Comparison of ENCODE assay signal across 3 cellular contexts in the genomic region with DNA sequence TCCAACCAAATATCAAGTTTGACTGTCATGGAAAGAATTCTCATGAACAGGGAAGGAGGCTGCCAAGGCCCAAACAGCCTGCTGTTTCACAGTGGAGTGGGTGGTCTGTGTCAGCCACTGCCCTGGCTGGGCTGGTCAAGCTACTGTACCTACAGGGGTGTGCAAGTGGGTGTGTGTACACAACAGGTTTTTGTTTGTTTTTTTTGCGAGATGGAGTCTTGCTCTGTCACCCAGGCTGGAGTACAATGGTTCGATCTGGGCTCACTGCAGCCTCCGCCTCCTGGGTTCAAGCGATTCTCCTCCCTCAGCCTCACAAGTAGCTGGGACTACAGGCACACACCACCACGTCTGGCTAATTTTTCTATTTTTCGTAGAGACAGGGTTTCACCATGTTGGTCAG.
TF ChIP-seq lines count a peak whose summit lies in the region.

No MANE protein-coding gene starts in this region.

TF ChIP-seq in HEK293, 187 proteins besides CTCF, POLR2A, EP300 and RAD21:
- TF ChIP-seq EGR2 (tag by site-specific recombination; IDR thresholded peaks at IDR 0.05; ENCODE audit: low read depth), result 0 out of 2 replicates have a peak, but pooled peaks have one; percentile 28
- TF ChIP-seq ZFHX2 (tag by site-specific recombination; conservative IDR thresholded peaks at IDR 0.05), result 0 out of 2 replicates have a peak, but pooled peaks have one; percentile 15
- TF ChIP-seq, protein P1, sequence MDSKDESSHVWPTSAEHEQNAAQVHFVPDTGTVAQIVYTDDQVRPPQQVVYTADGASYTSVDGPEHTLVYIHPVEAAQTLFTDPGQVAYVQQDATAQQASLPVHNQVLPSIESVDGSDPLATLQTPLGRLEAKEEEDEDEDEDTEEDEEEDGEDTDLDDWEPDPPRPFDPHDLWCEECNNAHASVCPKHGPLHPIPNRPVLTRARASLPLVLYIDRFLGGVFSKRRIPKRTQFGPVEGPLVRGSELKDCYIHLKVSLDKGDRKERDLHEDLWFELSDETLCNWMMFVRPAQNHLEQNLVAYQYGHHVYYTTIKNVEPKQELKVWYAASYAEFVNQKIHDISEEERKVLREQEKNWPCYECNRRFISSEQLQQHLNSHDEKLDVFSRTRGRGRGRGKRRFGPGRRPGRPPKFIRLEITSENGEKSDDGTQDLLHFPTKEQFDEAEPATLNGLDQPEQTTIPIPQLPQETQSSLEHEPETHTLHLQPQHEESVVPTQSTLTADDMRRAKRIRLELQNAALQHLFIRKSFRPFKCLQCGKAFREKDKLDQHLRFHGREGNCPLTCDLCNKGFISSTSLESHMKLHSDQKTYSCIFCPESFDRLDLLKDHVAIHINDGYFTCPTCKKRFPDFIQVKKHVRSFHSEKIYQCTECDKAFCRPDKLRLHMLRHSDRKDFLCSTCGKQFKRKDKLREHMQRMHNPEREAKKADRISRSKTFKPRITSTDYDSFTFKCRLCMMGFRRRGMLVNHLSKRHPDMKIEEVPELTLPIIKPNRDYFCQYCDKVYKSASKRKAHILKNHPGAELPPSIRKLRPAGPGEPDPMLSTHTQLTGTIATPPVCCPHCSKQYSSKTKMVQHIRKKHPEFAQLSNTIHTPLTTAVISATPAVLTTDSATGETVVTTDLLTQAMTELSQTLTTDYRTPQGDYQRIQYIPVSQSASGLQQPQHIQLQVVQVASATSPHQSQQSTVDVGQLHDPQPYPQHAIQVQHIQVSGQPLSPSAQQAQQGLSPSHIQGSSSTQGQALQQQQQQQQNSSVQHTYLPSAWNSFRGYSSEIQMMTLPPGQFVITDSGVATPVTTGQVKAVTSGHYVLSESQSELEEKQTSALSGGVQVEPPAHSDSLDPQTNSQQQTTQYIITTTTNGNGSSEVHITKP (tag by site-specific recombination; IDR thresholded peaks at IDR 0.05), result peak; percentile 53; the same call in 1 of the 2 replicates

TF ChIP-seq in K562, 482 proteins besides CTCF, POLR2A, EP300 and RAD21:
- 0 out of 2 replicates have a peak, but pooled peaks have one; percentile 5 for TF ChIP-seq STAG1 (CRISPR knock-in tag; IDR thresholded peaks at IDR 0.05; ENCODE audit: borderline replicate concordance)
TF ChIP-seq in K562: peak in this region for 1; not testable (repeated sequence) for 481.

TF ChIP-seq in HepG2, 621 proteins besides CTCF, POLR2A, EP300 and RAD21:
- TF ChIP-seq, protein P1 (CRISPR knock-in tag; IDR thresholded peaks at IDR 0.05; ENCODE audit: low read depth), result peak; percentile 89
